33 cellular contexts compared by ENCODE assay signal in the genomic region with DNA sequence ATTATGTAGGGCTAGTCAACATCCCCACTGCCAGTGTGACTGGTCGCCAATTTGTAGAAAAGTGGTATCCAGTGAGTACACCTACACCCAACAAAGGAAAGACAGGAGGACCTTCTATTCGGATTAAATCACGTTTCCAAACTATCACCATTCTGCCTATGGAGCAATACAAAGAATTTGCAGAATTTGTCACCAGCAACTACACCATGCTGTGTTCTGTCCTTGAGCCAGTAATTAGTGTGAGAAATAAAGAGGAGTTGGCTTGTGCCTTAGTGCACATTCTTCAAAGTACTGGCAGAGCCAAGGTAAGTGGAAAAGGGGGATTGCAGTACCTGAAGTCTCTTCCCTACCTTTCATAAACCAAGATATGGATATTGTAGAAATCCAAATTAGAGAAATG. TPM values are rescaled to one million over a fixed set of nuclear protein-coding genes. Genes with fewer than 3 reads are reported as not detected.
"Had no signal": no experiment of that assay in that cellular context is flagged by ENCODE, and none has a peak within 500 bp of the region (broad histone marks: within the 10 kb centered on the region; RNA-seq: fewer than 3 reads in every experiment).

No MANE protein-coding gene starts in this region.

- H3K4me1 ChIP-seq: adrenal gland, ascending aorta had no signal

- H3K27ac ChIP-seq: adrenal gland, ascending aorta, VCaP had no signal

- H3K27me3 ChIP-seq: adrenal gland, ascending aorta had no signal

- DNase-seq: activated B cell treated with CpG ODN at 0.5 μM for 24 hours; activated CD4-positive, alpha-beta memory T cell treated with anti-CD3 and anti-CD28 coated beads for 36 hours; activated CD4-positive, alpha-beta T cell treated with anti-CD3 and anti-CD28 coated beads for 4 hours; activated CD4-positive, alpha-beta T cell treated with anti-CD3 and anti-CD28 coated beads, Interleukin-2, amount 10 ng/mL, durations not matched to agents 24 days and 14 days; activated CD4-positive, alpha-beta T cell treated with anti-CD3 and anti-CD28 coated beads, Interleukin-2, amount 50 U/mL, for 1 hour; activated CD4-positive, alpha-beta T cell treated with anti-CD3 and anti-CD28 coated beads, Interleukin-2, amount 50 U/mL, for 4 hours; activated CD4-positive, CD25-positive, alpha-beta regulatory T cell treated with anti-CD3 and anti-CD28 coated beads, Interleukin-2, amount 50 U/mL, for 72 hours; activated CD8-positive, alpha-beta memory T cell treated with anti-CD3 and anti-CD28 coated beads, Interleukin-2, amount 50 U/mL, for 4 hours; activated CD8-positive, alpha-beta T cell treated with anti-CD3 and anti-CD28 coated beads for 36 hours; activated effector memory CD4-positive, alpha-beta T cell treated with anti-CD3 and anti-CD28 coated beads, Interleukin-2, amount 50 U/mL, for 16 hours; activated gamma-delta T cell treated with Interleukin-2 at 50 U/mL for 16 hours; activated naive CD4-positive, alpha-beta T cell; activated naive CD4-positive, alpha-beta T cell treated with anti-CD3 and anti-CD28 coated beads for 36 hours; activated naive CD4-positive, alpha-beta T cell treated with anti-CD3 and anti-CD28 coated beads, Interleukin-2, amount 50 U/mL, for 16 hours; activated naive CD8-positive, alpha-beta T cell treated with anti-CD3 and anti-CD28 coated beads for 36 hours; activated T-cell treated with anti-CD3 and anti-CD28 coated beads for 4 hours; activated T-cell treated with anti-CD3 and anti-CD28 coated beads, Interleukin-2, amount 50 U/mL, for 1 hour; activated T-cell treated with anti-CD3 and anti-CD28 coated beads, Interleukin-2, amount 50 U/mL, for 4 hours; activated T-cell treated with anti-CD3 and anti-CD28 coated beads, Interleukin-2, amount 50 U/mL, for 72 hours; adrenal gland; amniotic stem cell; central memory CD4-positive, alpha-beta T cell; T-helper 1 cell; T-helper 2 cell; T-helper 9 cell had no signal

- H3K9me3 ChIP-seq: adrenal gland, ascending aorta had no signal

- H3K4me3 ChIP-seq: adrenal gland, ascending aorta had no signal

RNA-seq across cellular contexts. Expression of a gene that starts 53.8 kb away (rescaled TPM):
- total RNA-seq: activated CD4-positive, alpha-beta memory T cell treated with anti-CD3 and anti-CD28 coated beads for 36 hours; activated CD4-positive, alpha-beta T cell treated with anti-CD3 and anti-CD28 coated beads, Interleukin-2, amount 10 ng/mL, durations not matched to agents 24 days and 14 days; activated CD8-positive, alpha-beta memory T cell treated with anti-CD3 and anti-CD28 coated beads for 36 hours; activated CD8-positive, alpha-beta T cell treated with anti-CD3 and anti-CD28 coated beads for 36 hours; activated naive CD4-positive, alpha-beta T cell treated with anti-CD3 and anti-CD28 coated beads for 36 hours; activated naive CD4-positive, alpha-beta T cell treated with anti-CD3 and anti-CD28 coated beads, Interleukin-2, amount 50 U/mL, for 72 hours; activated naive CD8-positive, alpha-beta T cell treated with anti-CD3 and anti-CD28 coated beads for 36 hours; activated T-cell treated with anti-CD3 and anti-CD28 coated beads, Interleukin-2, amount 50 U/mL, for 4 hours; activated T-cell treated with anti-CD3 and anti-CD28 coated beads, Interleukin-2, amount 50 U/mL, for 72 hours; activated T-helper 1 cell treated with anti-CD3 and anti-CD28 coated beads, Interleukin-12 subunit alpha, Interleukin-12 subunit beta, Interleukin-2, Interleukin-4 antibody, amounts not matched to agents 30 ng/mL and 10 ng/mL and 1 ng/mL, durations not matched to agents 14 hours and 24 hours and 36 hours; activated T-helper 17 cell treated with anti-CD3 and anti-CD28 coated beads, Interleukin-2, amount 50 U/mL, for 72 hours; adrenal gland; ascending aorta; cardiac septum; cerebellum had no signal
- polyA plus RNA-seq: adrenal gland had no signal
